In the genomic region with DNA sequence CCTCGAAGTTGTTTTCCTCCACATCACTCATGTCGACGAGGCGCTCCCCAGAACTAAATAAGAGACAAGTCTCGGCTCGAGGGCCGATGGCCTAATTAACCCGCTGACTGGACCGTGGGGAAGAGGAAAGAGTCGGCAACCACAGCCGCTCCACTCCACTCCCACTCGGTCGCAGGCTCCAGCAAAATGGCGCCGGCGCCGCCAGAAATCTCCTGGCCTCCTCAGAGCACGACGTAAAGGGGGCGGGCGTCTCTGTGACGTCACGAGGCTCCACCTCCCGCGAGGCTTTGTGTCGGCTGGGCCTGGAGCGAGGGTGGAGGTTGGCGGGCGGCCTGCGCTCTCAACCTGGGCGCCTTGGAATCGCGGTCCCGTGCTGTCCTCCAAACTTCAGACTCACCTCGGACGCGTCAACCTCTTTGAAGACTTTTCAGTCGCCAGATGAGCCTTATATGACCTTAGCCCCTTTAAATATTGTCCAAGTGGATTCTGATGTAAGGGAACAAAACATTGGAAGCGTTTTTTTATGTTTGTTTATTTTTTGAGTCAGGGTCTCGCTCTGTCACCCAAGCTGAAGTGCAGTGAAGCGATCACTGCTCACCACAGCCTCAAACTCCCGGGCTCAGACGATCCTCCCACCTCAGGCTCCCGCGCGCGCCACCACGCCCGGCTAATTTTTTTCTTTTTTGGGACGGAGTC, we compare ENCODE assay signal across 8 cellular contexts. TPM values are rescaled to one million over a fixed set of nuclear protein-coding genes. Genes with fewer than 3 reads are reported as not detected.
DNase-seq lines count a peak whose midpoint lies in the region; ATAC-seq and TF ChIP-seq lines count a peak whose summit lies in the region.

TRA2A (minus strand) TSS at position 188 of the 696 bp plus-strand sequence; CDS start at position 31, 157 bp downstream.

- CTCF ChIA-PET in Panc1 (lab: Charles Lee), result interaction anchor here (0.6 kb wide), 1 partner anchor 14 kb away, joined by 3 read pairs; no protein-coding TSS in a partner anchor

- H3K9ac ChIP-seq in KMS-11, result peak within 1 kb of the TSS; percentile 100
- peak within 1 kb of the TSS; percentile 99 for H3K9ac ChIP-seq in mucosa of stomach (ENCODE audit: low read length)

- H3K36me3 Mint-ChIP-seq in activated T-cell treated with anti-CD3 and anti-CD28 coated beads, Interleukin-2, amount 50 U/mL, for 4 hours (ENCODE audit: insufficient read depth), result peaks cover 14% of the 10 kb centered on the region

- H4K20me1 ChIP-seq in KMS-11 (ENCODE audit: insufficient read depth), result peaks cover 43% of the 10 kb centered on the region

- H3K4me3 Mint-ChIP-seq in activated T-cell treated with anti-CD3 and anti-CD28 coated beads, Interleukin-2, amount 50 U/mL, for 4 hours, result peak within 1 kb of the TSS; percentile 100

- TF ChIP-seq POLR2A in erythroblast (IDR thresholded peaks at IDR 0.05; ENCODE audit: low read length), result peak; percentile 99

- no peaks in the 10 kb centered on the region for H3K27me3 ChIP-seq in KMS-11 (ENCODE audit: insufficient read depth, low read depth)
- H3K27me3 ChIP-seq in Panc1 (ENCODE audit: control insufficient read depth, insufficient read depth, low read length), result no peaks in the 10 kb centered on the region
- H3K27me3 ChIP-seq in mucosa of stomach (ENCODE audit: control insufficient read depth, insufficient read depth, low read length), result no peaks in the 10 kb centered on the region

- DNase-seq in DMS79 treated with DMSO at 0.1 percent for 48 hours (lab: John Stamatoyannopoulos, UW) (peak; percentile 91), Panc1 (ENCODE audit: low read depth, low spot score) (peak; percentile 86), erythroblast (lab: John Stamatoyannopoulos, UW) (peak; percentile 96 to 98)
- peak; percentile 98 for DNase-seq in activated T-cell treated with anti-CD3 and anti-CD28 coated beads, Interleukin-2, amount 50 U/mL, for 4 hours
- peak; percentile 99 for DNase-seq in stimulated activated CD8-positive, alpha-beta memory T cell treated with anti-CD3 and anti-CD28 coated beads, Interleukin-4, amount 100 ng/mL, for 48 hours

- TF ChIP-seq CTCF in KMS-11 (conservative IDR thresholded peaks at IDR 0.05; ENCODE audit: low read depth, low read length) (no peak), Panc1 (IDR thresholded peaks at IDR 0.05) (no peak)

- peak within 1 kb of the TSS; percentile 98 for H3K4me2 ChIP-seq in KMS-11

- no peaks in the 10 kb centered on the region for H3K27me3 Mint-ChIP-seq in activated T-cell treated with anti-CD3 and anti-CD28 coated beads, Interleukin-2, amount 50 U/mL, for 4 hours (ENCODE audit: low read depth)

- H3K36me3 ChIP-seq in KMS-11 (ENCODE audit: insufficient read depth) (0 out of 2 replicates have a peak, but pooled peaks cover 6% of the 10 kb centered on the region), Panc1 (ENCODE audit: control insufficient read depth, insufficient read depth, low read length) (peaks cover 4% of the 10 kb centered on the region), mucosa of stomach (ENCODE audit: control insufficient read depth, insufficient read depth, low read length) (no peaks in the 10 kb centered on the region)

- intact Hi-C loops in Panc1 (cut with micrococcal nuclease; ENCODE audit: unreplicated experiment), result loop anchor here (5.0 kb wide), 1 partner anchor 60 kb away; the partner anchor contains the start of gene IGF2BP3

- H3K79me2 ChIP-seq in KMS-11 (ENCODE audit: insufficient read depth, low read depth), result peaks cover 50% of the 10 kb centered on the region

- H3K9me3 ChIP-seq in Panc1 (ENCODE audit: control insufficient read depth, insufficient read depth, low read depth, low read length) (no peaks in the 10 kb centered on the region), mucosa of stomach (ENCODE audit: control insufficient read depth, low read length) (no peaks in the 10 kb centered on the region)

- peak within 1 kb of the TSS; percentile 62 for H2AFZ ChIP-seq in KMS-11 (ENCODE audit: low read depth)

- no peaks in the 10 kb centered on the region for H3K9me3 Mint-ChIP-seq in activated T-cell treated with anti-CD3 and anti-CD28 coated beads, Interleukin-2, amount 50 U/mL, for 4 hours

- H3K4me3 ChIP-seq in KMS-11 (IDR thresholded peaks at IDR 0.05; ENCODE audit: insufficient read depth, low read depth, low read length) (no peak within 1 kb of the TSS), Panc1 (ENCODE audit: low read depth in 2 of 2, low read length in 2 of 2) (peak within 1 kb of the TSS; percentile 92 to 94), mucosa of stomach (ENCODE audit: low read length) (peak within 1 kb of the TSS; percentile 89)

- in situ Hi-C loops in Panc1 (cut with HindIII; ENCODE audit: low pct_unique_long_range_greater_than_20kb, low sequenced_read_pairs), result no loop called here

- POLR2A ChIA-PET in Panc1 (lab: Charles Lee), result interaction anchor here (0.6 kb wide), 4 partner anchors 8 to 332 kb away, joined by 3 to 7 read pairs (median 4); partner anchors contain the start of gene MALSU1

- peak; percentile 94 for ATAC-seq in GM21786 (IDR thresholded peaks at IDR 0.05; ENCODE audit: unreplicated experiment)
- ATAC-seq in Panc1, result peak; percentile 98
- ATAC-seq in activated T-cell treated with anti-CD3 and anti-CD28 coated beads, Interleukin-2, amount 50 U/mL, for 4 hours, result peak; percentile 95 to 96

- H3K4me1 Mint-ChIP-seq in activated T-cell treated with anti-CD3 and anti-CD28 coated beads, Interleukin-2, amount 50 U/mL, for 4 hours (ENCODE audit: low read depth), result peaks cover 42% of the 10 kb centered on the region

- peak within 1 kb of the TSS; percentile 98 for H3K27ac ChIP-seq in KMS-11
- peak within 1 kb of the TSS; percentile 97 for H3K27ac ChIP-seq in Panc1 (ENCODE audit: low read length)

- H3K4me1 ChIP-seq in KMS-11 (ENCODE audit: low read depth, poor library complexity, severe bottlenecking) (peaks cover 39% of the 10 kb centered on the region), Panc1 (ENCODE audit: control insufficient read depth, insufficient read depth, low read length) (peaks cover 34% of the 10 kb centered on the region), mucosa of stomach (ENCODE audit: control insufficient read depth, insufficient read depth, low read length) (peaks cover 17% of the 10 kb centered on the region)

- BruUV-seq in Panc1 (replicated peaks; lab: Mats Ljungman, UMichigan), result TSS peak; percentile 96

RNA-seq across cellular contexts. Expression of gene TRA2A, which starts in this region (rescaled TPM):
- 106 TPM for total RNA-seq in Panc1 (2021; ENCODE audit: unreplicated experiment)
- 63.3 TPM for polyA plus RNA-seq in Panc1 (2012; ENCODE audit: insufficient read length)
- total RNA-seq in activated T-cell treated with anti-CD3 and anti-CD28 coated beads, Interleukin-2, amount 50 U/mL, for 4 hours, result 10 to 100 TPM; 73.3 to 82.8 (median 74.5) TPM
